In the genomic region with DNA sequence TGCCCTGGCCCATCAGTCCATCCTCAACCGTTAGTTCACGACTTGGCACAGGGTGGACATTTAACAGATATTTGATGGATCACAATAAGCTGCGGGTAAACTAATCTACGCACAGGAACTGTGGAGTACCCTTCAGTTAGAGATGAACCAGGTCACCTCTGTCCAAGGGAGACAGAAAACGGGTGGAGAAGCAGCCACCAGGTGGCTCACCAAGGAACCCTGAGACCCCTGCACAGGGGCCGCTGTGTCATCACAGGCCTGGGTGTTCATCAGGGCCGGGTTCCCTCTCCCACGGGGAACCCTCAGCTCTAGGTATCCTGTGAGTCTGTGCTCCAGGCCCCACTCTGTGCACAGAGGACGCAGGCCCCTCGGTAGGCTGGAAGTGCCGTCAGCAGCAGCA, we compare ENCODE assay signal across 26 cellular contexts.
DNase-seq lines count a peak whose midpoint lies in the region; ATAC-seq, FAIRE-seq and TF ChIP-seq lines count a peak whose summit lies in the region.
"Had no signal": no experiment of that assay in that cellular context is flagged by ENCODE, and none has a peak within 500 bp of the region (broad histone marks: within the 10 kb centered on the region; RNA-seq: fewer than 3 reads in every experiment).

No MANE protein-coding gene starts in this region.

- H2BK120ac ChIP-seq in H1 (replicated peaks; ENCODE audit: low read depth, low read length) = no peak overlapping the region

- H3K27me3 ChIP-seq in H1 (replicated peaks in 1 of 4; ENCODE audit: control insufficient read depth in 3 of 4, extremely low read depth in 1 of 4, insufficient read depth in 3 of 4, low read length in 3 of 4) = no peaks in the 10 kb centered on the region
- H3K27me3 ChIP-seq: MG63 had no signal

- H3K4me1 Mint-ChIP-seq in stimulated activated naive CD8-positive, alpha-beta T cell treated with anti-CD3 and anti-CD28 coated beads, Interleukin-15, amount 100 ng/mL, for 72 hours = no peaks in the 10 kb centered on the region
- H3K4me1 Mint-ChIP-seq: CD4-positive, alpha-beta memory T cell; GM23338 had no signal

- H2BK5ac ChIP-seq in H1 (ENCODE audit: low read depth, low read length) = no peak overlapping the region

- no peak overlapping the region for H2BK12ac ChIP-seq in H1 (ENCODE audit: low read depth, low read length)

- TF ChIP-seq POLR2A in H1 (IDR thresholded peaks at IDR 0.05; ENCODE audit: control extremely low read depth in 1 of 2, low read depth in 2 of 2, low read length in 2 of 2) = no peak

- H3K4me2 ChIP-seq in OCI-LY7 (ENCODE audit: low read length) = no peak overlapping the region
- H3K4me2 ChIP-seq in H1 (ENCODE audit: insufficient read depth in 1 of 2, low read depth in 2 of 2, low read length in 2 of 2) = no peak overlapping the region
- H3K4me2 ChIP-seq: A549, GM23338 had no signal

- H3K4me3 ChIP-seq in OCI-LY7 (ENCODE audit: low read depth, low read length, poor library complexity, severe bottlenecking) (no peak overlapping the region), H1 (ENCODE audit: extremely low read depth in 1 of 4, insufficient read depth in 2 of 4, low read depth in 3 of 4, low read length in 4 of 4) (no peak overlapping the region)
- H3K4me3 ChIP-seq: A549, GM12878, GM23338, MG63 had no signal

- POLR2A ChIA-PET in OCI-LY7 (lab: Charles Lee) = no interaction called here
- POLR2A ChIA-PET in H1 (lab: Charles Lee; ENCODE audit: partially characterized antibody) = no interaction called here

- H3K79me2 ChIP-seq in OCI-LY7 (ENCODE audit: insufficient read depth, low read depth, low read length) (no peaks in the 10 kb centered on the region), H1 (ENCODE audit: control insufficient read depth in 1 of 2, insufficient read depth in 2 of 2, low read length in 2 of 2) (no peaks in the 10 kb centered on the region)

- H3K18ac ChIP-seq in H1 (ENCODE audit: extremely low read depth, low read length) = no peak overlapping the region

- no peaks in the 10 kb centered on the region for H3K79me1 ChIP-seq in H1 (ENCODE audit: low read depth, low read length)

- DNase-seq in stimulated activated naive CD8-positive, alpha-beta T cell treated with anti-CD3 and anti-CD28 coated beads, Interleukin-15, Interleukin-2, amounts not matched to agents 100 U/mL and 50 U/mL, for 24 hours = no peak
- no peak for DNase-seq in stimulated activated naive CD8-positive, alpha-beta T cell treated with anti-CD3 and anti-CD28 coated beads, Interleukin-15, amount 100 ng/mL, for 72 hours
- DNase-seq in OCI-LY7 (ENCODE audit: low spot score) = no peak
- DNase-seq in H1 (ENCODE audit: low read depth in 1 of 2, low spot score in 2 of 2) = no peak
- DNase-seq in NCI-H1105 (lab: John Stamatoyannopoulos, UW) = no peak
- no peak for DNase-seq in left colon
- DNase-seq: AML-193; C1 segment of cervical spinal cord; CD4-positive, alpha-beta memory T cell; COR-L47; DMS53; HCEC 1CT; KBM-7; MG63; NCI-H1417; NCI-H1694; NCI-H2029 treated with DMSO at 0.1 percent for 48 hours; NCI-H345; NCI-H510A treated with DMSO at 0.1 percent for 48 hours; SIG-M5; T-helper 2 cell had no signal

- TF ChIP-seq EP300 in H1 (IDR thresholded peaks at IDR 0.05; ENCODE audit: borderline replicate concordance in 1 of 2, low read depth in 2 of 2, low read length in 2 of 2) = no peak

- H3K9me3 Mint-ChIP-seq in stimulated activated naive CD8-positive, alpha-beta T cell treated with anti-CD3 and anti-CD28 coated beads, Interleukin-15, amount 100 ng/mL, for 72 hours = no peaks in the 10 kb centered on the region

- no peak overlapping the region for H4K8ac ChIP-seq in H1 (ENCODE audit: extremely low read depth, insufficient read depth, low read length)

- no peak overlapping the region for H3K4me3 Mint-ChIP-seq in stimulated activated naive CD8-positive, alpha-beta T cell treated with anti-CD3 and anti-CD28 coated beads, Interleukin-15, amount 100 ng/mL, for 72 hours
- H3K4me3 Mint-ChIP-seq: CD4-positive, alpha-beta memory T cell; GM23338 had no signal

- H4K20me1 ChIP-seq in OCI-LY7 (ENCODE audit: insufficient read depth, low read length) (no peaks in the 10 kb centered on the region), H1 (replicated peaks in 1 of 2; ENCODE audit: control insufficient read depth in 1 of 2, insufficient read depth in 2 of 2, low read length in 2 of 2) (no peaks in the 10 kb centered on the region)

- H4K5ac ChIP-seq in H1 (ENCODE audit: insufficient read length, low read depth, low read length) = no peak overlapping the region

- no peaks in the 10 kb centered on the region for H3K9me2 ChIP-seq in OCI-LY7 (ENCODE audit: insufficient read depth, low read length)

- TF ChIP-seq RAD21 in H1 (IDR thresholded peaks at IDR 0.05 in 1 of 2, conservative IDR thresholded peaks at IDR 0.05 in 1 of 2; ENCODE audit: low read depth in 2 of 2, low read length in 2 of 2) = peak; percentile 33 to 48; a peak in 1 of 4 replicates

- no peaks in the 10 kb centered on the region for H3K36me3 ChIP-seq in OCI-LY7 (ENCODE audit: insufficient read depth, low read length)
- no peaks in the 10 kb centered on the region for H3K36me3 ChIP-seq in H1 (ENCODE audit: control insufficient read depth in 2 of 4, insufficient read depth in 4 of 4, low read length in 3 of 4)
- H3K36me3 ChIP-seq: MG63 had no signal

- no peak overlapping the region for H3K9ac ChIP-seq in H1 (replicated peaks in 1 of 4; ENCODE audit: extremely low read depth in 1 of 4, low read depth in 3 of 4, low read length in 3 of 4)

- H3K27ac ChIP-seq in OCI-LY7 (ENCODE audit: low read depth, low read length, poor library complexity, severe bottlenecking) (no peak overlapping the region), H1 (ENCODE audit: low read depth, low read length) (no peak overlapping the region)
- H3K27ac ChIP-seq: A549 had no signal

- no peak overlapping the region for H2AFZ ChIP-seq in OCI-LY7 (ENCODE audit: low read length)
- H2AFZ ChIP-seq in H1 (ENCODE audit: low read length) = no peak overlapping the region
- H2AFZ ChIP-seq: GM23338 had no signal

- H3K4me1 ChIP-seq in OCI-LY7 (ENCODE audit: insufficient read depth, low read length, poor library complexity, severe bottlenecking) (no peaks in the 10 kb centered on the region), H1 (replicated peaks in 1 of 4; ENCODE audit: control insufficient read depth in 3 of 4, insufficient read depth in 4 of 4, low read length in 3 of 4) (no peaks in the 10 kb centered on the region)
- H3K4me1 ChIP-seq: A549 had no signal

- H3K27ac Mint-ChIP-seq in stimulated activated naive CD8-positive, alpha-beta T cell treated with anti-CD3 and anti-CD28 coated beads, Interleukin-15, amount 100 ng/mL, for 72 hours = no peak overlapping the region
- H3K27ac Mint-ChIP-seq: CD4-positive, alpha-beta memory T cell; GM23338 had no signal

- intact Hi-C loops in OCI-LY7 (cut with micrococcal nuclease; ENCODE audit: unreplicated experiment) = loop anchor here (10.0 kb wide), 1 partner anchor 285 kb away; no protein-coding TSS in a partner anchor
- intact Hi-C loops in left colon (cut with DNase I, micrococcal nuclease) = no loop called here

- no peak overlapping the region for H3K23ac ChIP-seq in H1 (ENCODE audit: insufficient read length)

- peak; percentile 16 for ATAC-seq in stimulated activated naive CD8-positive, alpha-beta T cell treated with anti-CD3 and anti-CD28 coated beads, Interleukin-15, Interleukin-2, amounts not matched to agents 100 U/mL and 50 U/mL, for 24 hours
- no peak for ATAC-seq in stimulated activated naive CD8-positive, alpha-beta T cell treated with anti-CD3 and anti-CD28 coated beads, Interleukin-15, amount 100 ng/mL, for 72 hours
- ATAC-seq in HG03460 (IDR thresholded peaks at IDR 0.05; ENCODE audit: unreplicated experiment) (no peak), left colon (no peak)
- ATAC-seq: GM12878, GM23338 had no signal

- H2BK15ac ChIP-seq in H1 (ENCODE audit: low read length) = no peak overlapping the region

- H2AK5ac ChIP-seq in H1 (ENCODE audit: low read depth, low read length) = no peak overlapping the region

- H3K23me2 ChIP-seq in H1 (ENCODE audit: low read depth, low read length) = peaks cover 2% of the 10 kb centered on the region; the same call in 1 of the 2 replicates

- H3K56ac ChIP-seq in H1 (replicated peaks; ENCODE audit: insufficient read length, low read depth, low read length) = no peak overlapping the region

- H3K9me3 ChIP-seq in OCI-LY7 (ENCODE audit: low read length) (no peaks in the 10 kb centered on the region), H1 (ENCODE audit: insufficient read depth in 2 of 2, low read depth in 1 of 2, low read length in 1 of 2) (no peaks in the 10 kb centered on the region)
- H3K9me3 ChIP-seq: A549, MG63 had no signal

- TF ChIP-seq CTCF in OCI-LY7 (conservative IDR thresholded peaks at IDR 0.05; ENCODE audit: low read length) (0 out of 2 replicates have a peak, but pooled peaks have one; percentile 15), H1 (IDR thresholded peaks at IDR 0.05; ENCODE audit: control extremely low read depth in 1 of 3, insufficient read depth in 1 of 3, low read depth in 1 of 3, low read length in 3 of 3) (peak; percentile 23 to 34 (median 27); a peak in 2 of 4 replicates)

- no peak for FAIRE-seq in H1 (lab: Jason Lieb, UNC)
- FAIRE-seq: A549, G401.6, GM12878 had no signal

- CTCF ChIA-PET in OCI-LY7 (lab: Charles Lee; ENCODE audit: unreplicated experiment) (no interaction called here), H1 (lab: Charles Lee; ENCODE audit: partially characterized antibody) (interaction anchor here (1.3 to 2.4 kb wide), 2 partner anchors 10 to 16 kb away, joined by 3 to 9 read pairs; no protein-coding TSS in a partner anchor)

- no peak overlapping the region for H3K14ac ChIP-seq in H1 (ENCODE audit: insufficient read length)

- 75% methylated on average over 11 of the region's 11 CpGs; no CpG with 5 or more reads in 1 of the 2 experiments for WGBS in H1 (ENCODE audit: extremely low coverage in 1 of 2, insufficient coverage in 1 of 2, insufficient read length in 1 of 2, insufficient replicate concordance in 2 of 2, low coverage in 1 of 2, low lambda C conversion rate in 2 of 2, missing lambda C conversion rate in 1 of 2), 2 experiments

- no peak overlapping the region for H4K91ac ChIP-seq in H1 (replicated peaks; ENCODE audit: insufficient read length, low read length)

- BruUV-seq in OCI-LY7 (replicated peaks; lab: Mats Ljungman, UMichigan) = no TSS peak

- H3K27me3 Mint-ChIP-seq in stimulated activated naive CD8-positive, alpha-beta T cell treated with anti-CD3 and anti-CD28 coated beads, Interleukin-15, amount 100 ng/mL, for 72 hours = no peaks in the 10 kb centered on the region
- H3K27me3 Mint-ChIP-seq: CD4-positive, alpha-beta memory T cell had no signal

- no peak overlapping the region for H3K4ac ChIP-seq in H1 (replicated peaks; ENCODE audit: insufficient read length, low read depth, low read length)

- no peak overlapping the region for H2BK20ac ChIP-seq in H1 (ENCODE audit: low read length)

TF ChIP-seq in H1, 55 proteins besides CTCF, POLR2A, EP300 and RAD21:
- TF ChIP-seq CHD1 (IDR thresholded peaks at IDR 0.05; ENCODE audit: low read depth, low read length) = no peak
